In the genomic region with DNA sequence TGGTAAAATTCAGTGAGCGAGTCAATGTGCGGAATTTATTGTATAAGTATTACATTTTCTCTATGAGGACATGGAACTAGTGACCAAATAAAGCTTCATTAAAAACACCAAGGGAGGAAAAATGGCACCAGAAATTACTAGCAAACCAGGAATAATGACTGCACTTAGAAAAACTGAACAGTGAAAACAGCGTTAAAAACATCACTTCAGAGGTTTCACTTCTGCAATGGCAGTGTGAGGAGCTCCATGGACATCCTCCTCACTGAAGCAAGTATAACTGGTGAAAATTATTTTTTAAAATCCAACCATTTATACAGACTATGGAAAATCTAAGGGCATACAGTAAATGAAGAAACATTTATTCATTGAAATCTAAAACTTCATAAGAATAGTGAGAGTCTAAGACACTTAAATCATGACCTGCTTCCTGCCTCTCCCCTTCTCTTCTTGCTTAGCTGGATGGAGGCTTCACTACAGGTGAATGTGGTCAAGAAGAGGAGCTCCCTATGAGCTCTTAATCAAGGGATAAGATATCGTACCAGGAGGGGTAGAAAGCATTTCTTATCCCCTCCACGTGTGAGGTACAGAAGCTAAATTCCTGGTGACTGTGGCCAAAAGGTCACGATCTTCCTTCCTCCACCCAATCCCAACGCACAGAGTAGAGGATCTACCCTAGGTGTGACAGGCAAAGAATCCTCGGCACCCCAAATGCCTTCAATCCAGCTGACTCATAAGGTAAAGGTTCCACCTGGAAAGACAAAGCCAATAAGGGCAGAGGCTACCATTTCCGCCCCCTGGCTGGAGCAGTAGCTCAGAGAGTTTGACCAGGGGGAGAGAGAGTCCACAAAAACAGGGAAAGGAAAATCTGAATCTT, we compare ENCODE assay signal across 9 cellular contexts. TPM values are rescaled to one million over a fixed set of nuclear protein-coding genes. Genes with fewer than 3 reads are reported as not detected.
DNase-seq lines count a peak whose midpoint lies in the region; ATAC-seq and TF ChIP-seq lines count a peak whose summit lies in the region.
"Had no signal": no experiment of that assay in that cellular context is flagged by ENCODE, and none has a peak within 500 bp of the region (broad histone marks: within the 10 kb centered on the region; RNA-seq: fewer than 3 reads in every experiment).

No MANE protein-coding gene starts in this region.

- H3K27me3 Mint-ChIP-seq in activated CD8-positive, alpha-beta T cell treated with anti-CD3 and anti-CD28 coated beads for 36 hours = no peaks in the 10 kb centered on the region
- no peaks in the 10 kb centered on the region for H3K27me3 Mint-ChIP-seq in activated CD8-positive, alpha-beta T cell treated with anti-CD3 and anti-CD28 coated beads, Interleukin-2, amount 10 ng/mL, durations not matched to agents 7 days and 5 days (ENCODE audit: low read depth)
- H3K27me3 Mint-ChIP-seq in progenitor cell of endocrine pancreas = no peaks in the 10 kb centered on the region

- peaks cover 73% of the 10 kb centered on the region for H3K4me1 Mint-ChIP-seq in activated CD8-positive, alpha-beta T cell treated with anti-CD3 and anti-CD28 coated beads for 36 hours (ENCODE audit: low read depth)
- peaks cover 35% of the 10 kb centered on the region for H3K4me1 Mint-ChIP-seq in activated CD8-positive, alpha-beta T cell treated with anti-CD3 and anti-CD28 coated beads, Interleukin-2, amount 10 ng/mL, durations not matched to agents 7 days and 5 days (ENCODE audit: low read depth)
- H3K4me1 Mint-ChIP-seq in progenitor cell of endocrine pancreas (ENCODE audit: low read depth) = peaks cover 7% of the 10 kb centered on the region

- CTCF ChIA-PET in activated CD8-positive, alpha-beta T cell treated with anti-CD3 and anti-CD28 coated beads for 36 hours (lab: Charles Lee) = interaction anchor here (0.8 to 1.5 kb wide), 5 partner anchors 10 to 229 kb away, joined by 3 to 6 read pairs (median 4); no protein-coding TSS in a partner anchor
- CTCF ChIA-PET in activated CD8-positive, alpha-beta T cell treated with anti-CD3 and anti-CD28 coated beads, Interleukin-2, amount 10 ng/mL, durations not matched to agents 7 days and 5 days (lab: Charles Lee) = interaction anchor here (0.9 to 2.1 kb wide), 6 partner anchors 9 to 85 kb away, joined by 4 to 6 read pairs (median 4); no protein-coding TSS in a partner anchor

- no peak for ATAC-seq in activated CD8-positive, alpha-beta T cell treated with anti-CD3 and anti-CD28 coated beads for 36 hours
- ATAC-seq in activated CD8-positive, alpha-beta T cell treated with anti-CD3 and anti-CD28 coated beads, Interleukin-2, amount 10 ng/mL, durations not matched to agents 7 days and 5 days = no peak
- peak; percentile 81 for ATAC-seq in HG02610 (IDR thresholded peaks at IDR 0.05; ENCODE audit: unreplicated experiment)

- peak overlapping the region; percentile 2 for H3K4me3 Mint-ChIP-seq in activated CD8-positive, alpha-beta T cell treated with anti-CD3 and anti-CD28 coated beads for 36 hours
- no peak overlapping the region for H3K4me3 Mint-ChIP-seq in activated CD8-positive, alpha-beta T cell treated with anti-CD3 and anti-CD28 coated beads, Interleukin-2, amount 10 ng/mL, durations not matched to agents 7 days and 5 days
- no peak overlapping the region for H3K4me3 Mint-ChIP-seq in progenitor cell of endocrine pancreas (ENCODE audit: low read depth)

- H3K36me3 Mint-ChIP-seq in activated CD8-positive, alpha-beta T cell treated with anti-CD3 and anti-CD28 coated beads for 36 hours (ENCODE audit: low read depth) = peaks cover 15% of the 10 kb centered on the region
- H3K36me3 Mint-ChIP-seq in activated CD8-positive, alpha-beta T cell treated with anti-CD3 and anti-CD28 coated beads, Interleukin-2, amount 10 ng/mL, durations not matched to agents 7 days and 5 days (ENCODE audit: low read depth) = peaks cover 29% of the 10 kb centered on the region
- H3K36me3 Mint-ChIP-seq in progenitor cell of endocrine pancreas (ENCODE audit: insufficient read depth) = no peaks in the 10 kb centered on the region

- in situ Hi-C loops in GM13977 (cut with MboI; ENCODE audit: low pct_unique_long_range_greater_than_20kb, low sequenced_read_pairs, unreplicated experiment) = no loop called here

- no peak for DNase-seq in activated CD8-positive, alpha-beta T cell treated with anti-CD3 and anti-CD28 coated beads for 36 hours
- no peak for DNase-seq in activated CD8-positive, alpha-beta T cell treated with anti-CD3 and anti-CD28 coated beads, Interleukin-2, amount 10 ng/mL, durations not matched to agents 7 days and 5 days
- peak; percentile 69 for DNase-seq in HT-29 (ENCODE audit: low spot score)
- DNase-seq in progenitor cell of endocrine pancreas (ENCODE audit: low spot score, unreplicated experiment) = no peak
- DNase-seq in NCI-H146 (lab: John Stamatoyannopoulos, UW) = no peak
- DNase-seq in GM13977 (ENCODE audit: low spot score) = no peak
- no peak for DNase-seq in SHP77 (lab: John Stamatoyannopoulos, UW)
- DNase-seq: central memory CD4-positive, alpha-beta T cell had no signal

- TF ChIP-seq CTCF in activated CD8-positive, alpha-beta T cell treated with anti-CD3 and anti-CD28 coated beads for 36 hours (IDR thresholded peaks at IDR 0.05) = no peak
- TF ChIP-seq CTCF in progenitor cell of endocrine pancreas (IDR thresholded peaks at IDR 0.05; ENCODE audit: unreplicated experiment) (no peak), GM13977 (IDR thresholded peaks at IDR 0.05; ENCODE audit: extremely low read depth, insufficient read depth, missing control alignments) (no peak)

- POLR2A ChIA-PET in activated CD8-positive, alpha-beta T cell treated with anti-CD3 and anti-CD28 coated beads for 36 hours (lab: Charles Lee) = interaction anchor here (0.6 to 2.0 kb wide), 3 partner anchors 10 to 32 kb away, joined by 3 to 11 read pairs (median 5); a partner anchor contains a TSS
- POLR2A ChIA-PET in activated CD8-positive, alpha-beta T cell treated with anti-CD3 and anti-CD28 coated beads, Interleukin-2, amount 10 ng/mL, durations not matched to agents 7 days and 5 days (lab: Charles Lee) = interaction anchor here (0.6 to 2.0 kb wide), 4 partner anchors 10 to 172 kb away, joined by 3 to 8 read pairs (median 4); a partner anchor contains a TSS

- H3K9me3 Mint-ChIP-seq in activated CD8-positive, alpha-beta T cell treated with anti-CD3 and anti-CD28 coated beads for 36 hours = no peaks in the 10 kb centered on the region
- no peaks in the 10 kb centered on the region for H3K9me3 Mint-ChIP-seq in activated CD8-positive, alpha-beta T cell treated with anti-CD3 and anti-CD28 coated beads, Interleukin-2, amount 10 ng/mL, durations not matched to agents 7 days and 5 days (ENCODE audit: insufficient read depth)
- H3K9me3 Mint-ChIP-seq in progenitor cell of endocrine pancreas (ENCODE audit: low read depth) = no peaks in the 10 kb centered on the region

- intact Hi-C loops in activated CD8-positive, alpha-beta T cell treated with anti-CD3 and anti-CD28 coated beads for 36 hours (cut with micrococcal nuclease) = no loop called here

- H3K27ac Mint-ChIP-seq in activated CD8-positive, alpha-beta T cell treated with anti-CD3 and anti-CD28 coated beads for 36 hours = no peak overlapping the region
- no peak overlapping the region for H3K27ac Mint-ChIP-seq in activated CD8-positive, alpha-beta T cell treated with anti-CD3 and anti-CD28 coated beads, Interleukin-2, amount 10 ng/mL, durations not matched to agents 7 days and 5 days
- H3K27ac Mint-ChIP-seq in progenitor cell of endocrine pancreas = peak overlapping the region; percentile 19

RNA-seq across cellular contexts. Expression of a gene that starts 12.3 kb away (rescaled TPM):
- 10 to 100 TPM; 36.4 to 39.0 TPM for total RNA-seq in activated CD8-positive, alpha-beta T cell treated with anti-CD3 and anti-CD28 coated beads for 36 hours
- total RNA-seq in activated CD8-positive, alpha-beta T cell treated with anti-CD3 and anti-CD28 coated beads, Interleukin-2, amount 10 ng/mL, durations not matched to agents 7 days and 5 days = 10 to 100 TPM; 49.4 to 51.1 TPM
- 17.4 and 29.8 TPM in 2 replicates for total RNA-seq in HT-29 (2014; rRNA removed; shearing (Covaris generic))
- total RNA-seq in progenitor cell of endocrine pancreas = 29.5 and 30.5 TPM in 2 replicates

RNA-seq across cellular contexts. Expression of a gene that starts 53.3 kb away (rescaled TPM):
- 10 to 100 TPM; 18.4 to 21.3 TPM for total RNA-seq in activated CD8-positive, alpha-beta T cell treated with anti-CD3 and anti-CD28 coated beads for 36 hours
- 10 to 100 TPM; 18.1 to 18.8 TPM for total RNA-seq in activated CD8-positive, alpha-beta T cell treated with anti-CD3 and anti-CD28 coated beads, Interleukin-2, amount 10 ng/mL, durations not matched to agents 7 days and 5 days
- 6.0 and 6.1 TPM in 2 replicates for total RNA-seq in HT-29 (2014; rRNA removed; shearing (Covaris generic))
- total RNA-seq in progenitor cell of endocrine pancreas = 24.7 and 25.1 TPM in 2 replicates
